In genomic region chr1:22153653-22154052, GRCh38 we compare ENCODE assay signal across 1 cellular context.
TF ChIP-seq lines count a peak whose summit lies in the region.

No MANE protein-coding gene starts in this region.

TF ChIP-seq in H1, 55 proteins besides CTCF, POLR2A, EP300 and RAD21:
- TF ChIP-seq PHF8 (conservative IDR thresholded peaks at IDR 0.05; ENCODE audit: low read depth, low read length) (no peak), BACH1 (IDR thresholded peaks at IDR 0.05; ENCODE audit: low read length) (no peak), ASH2L (IDR thresholded peaks at IDR 0.05; ENCODE audit: low read length) (no peak), ATF2 (IDR thresholded peaks at IDR 0.05; ENCODE audit: low read length) (no peak), NRF1 (IDR thresholded peaks at IDR 0.05; ENCODE audit: low read depth, low read length) (no peak), TBP (IDR thresholded peaks at IDR 0.05; ENCODE audit: low read depth, low read length) (no peak), SIX5 (IDR thresholded peaks at IDR 0.05; ENCODE audit: low read depth, low read length) (no peak), TAF1 (IDR thresholded peaks at IDR 0.05; ENCODE audit: low read depth, low read length) (no peak), E2F6 (IDR thresholded peaks at IDR 0.05) (no peak), USF2 (IDR thresholded peaks at IDR 0.05; ENCODE audit: low read length) (no peak)
